Comparison of ENCODE assay signal across 9 cellular contexts in genomic region chr1:27539901-27540861, GRCh38. TPM values are rescaled to one million over a fixed set of nuclear protein-coding genes. Genes with fewer than 3 reads are reported as not detected.
A peak's percentile ranks its signal among the peaks of the same experiment; 100 is the strongest.
DNase-seq lines count a peak whose midpoint lies in the region; ATAC-seq and TF ChIP-seq lines count a peak whose summit lies in the region.
"Had no signal": no experiment of that assay in that cellular context is flagged by ENCODE, and none has a peak within 500 bp of the region (broad histone marks: within the 10 kb centered on the region; RNA-seq: fewer than 3 reads in every experiment).

No MANE protein-coding gene starts in this region.

- TF ChIP-seq CTCF in foreskin fibroblast (IDR thresholded peaks at IDR 0.05; ENCODE audit: low read depth, low read length), result no peak
- no peak for TF ChIP-seq CTCF in stomach (IDR thresholded peaks at IDR 0.05)

- no peak for TF ChIP-seq POLR2A in stomach (IDR thresholded peaks at IDR 0.05)

- peak overlapping the region in 4 of 5 donors; percentile 41 to 86 (median 71) for H3K27ac ChIP-seq in stomach
- H3K27ac ChIP-seq: parathyroid adenoma had no signal

- H3K27me3 ChIP-seq in stomach, result no peaks in the 10 kb centered on the region

- ATAC-seq in SK-N-SH treated with all-trans-retinoic acid at 6 μM for 48 hours, result peak; percentile 23
- ATAC-seq in HG03045 (IDR thresholded peaks at IDR 0.05; ENCODE audit: unreplicated experiment), result no peak
- no peak for ATAC-seq in HG02852 (IDR thresholded peaks at IDR 0.05; ENCODE audit: unreplicated experiment)
- ATAC-seq in GM18870 (IDR thresholded peaks at IDR 0.05; ENCODE audit: unreplicated experiment), result no peak

- H3K9me3 ChIP-seq in stomach, result no peaks in the 10 kb centered on the region

- DNase-seq in NCI-H187 (lab: John Stamatoyannopoulos, UW), result peak; percentile 24 to 62
- DNase-seq in NCI-H187 treated with DMSO at 0.1 percent for 48 hours (lab: John Stamatoyannopoulos, UW), result no peak
- DNase-seq in foreskin fibroblast, result peak; percentile 92 to 98
- DNase-seq in stomach, result no peak

- H3K36me3 ChIP-seq in stomach, result peaks cover 0 to 20% (median 4%) of the 10 kb centered on the region in 4 donors

- intact Hi-C loops in stomach (cut with DNase I; ENCODE audit: low total_unique reads), result no loop called here

- WGBS in stomach, 5 donors, result 65 to 78% (median 75%) methylated on average over 9 of the region's 9 CpGs

- no peak overlapping the region for H3K4me3 ChIP-seq in foreskin fibroblast (ENCODE audit: low read depth in 1 of 2, low read length in 2 of 2)
- H3K4me3 ChIP-seq in stomach, result no peak overlapping the region

- H3K4me1 ChIP-seq in stomach, result peaks cover 40 to 93% (median 72%) of the 10 kb centered on the region in 4 donors

- TF ChIP-seq EP300 in stomach (IDR thresholded peaks at IDR 0.05), result no peak

TF ChIP-seq in SK-N-SH treated with all-trans-retinoic acid at 6 μM for 48 hours, 23 proteins besides CTCF, POLR2A, EP300 and RAD21:
- 0 out of 2 replicates have a peak, but pooled peaks have one; percentile 25 for TF ChIP-seq ZFP3 (CRISPR knock-in tag; IDR thresholded peaks at IDR 0.05)
- TF ChIP-seq ARNTL (CRISPR knock-in tag; IDR thresholded peaks at IDR 0.05; ENCODE audit: borderline replicate concordance, low read depth), result no peak
- TF ChIP-seq ISL1 (CRISPR knock-in tag; IDR thresholded peaks at IDR 0.05), result 0 out of 2 replicates have a peak, but pooled peaks have one; percentile 18

RNA-seq across cellular contexts. Expression of gene WASF2, which starts 50.2 kb away (rescaled TPM):
- total RNA-seq in stomach, result 10 to 100 TPM; 47.0 to 82.1 (median 65.3) TPM
- polyA plus RNA-seq in stomach, result 10 to 100 TPM; 24.7 to 31.9 (median 25.7) TPM

Comparison
In these comparisons a context has a peak if more than half of its experiments do, and no peak if none do; other contexts are left out.
1. DNase-seq: peak in NCI-H187 (2 of 2) and foreskin fibroblast (2 of 2); none in NCI-H187 treated with DMSO at 0.1 percent for 48 hours (single experiment) and stomach (single experiment).